Comparison of ENCODE assay signal across 8 cellular contexts in the genomic region with DNA sequence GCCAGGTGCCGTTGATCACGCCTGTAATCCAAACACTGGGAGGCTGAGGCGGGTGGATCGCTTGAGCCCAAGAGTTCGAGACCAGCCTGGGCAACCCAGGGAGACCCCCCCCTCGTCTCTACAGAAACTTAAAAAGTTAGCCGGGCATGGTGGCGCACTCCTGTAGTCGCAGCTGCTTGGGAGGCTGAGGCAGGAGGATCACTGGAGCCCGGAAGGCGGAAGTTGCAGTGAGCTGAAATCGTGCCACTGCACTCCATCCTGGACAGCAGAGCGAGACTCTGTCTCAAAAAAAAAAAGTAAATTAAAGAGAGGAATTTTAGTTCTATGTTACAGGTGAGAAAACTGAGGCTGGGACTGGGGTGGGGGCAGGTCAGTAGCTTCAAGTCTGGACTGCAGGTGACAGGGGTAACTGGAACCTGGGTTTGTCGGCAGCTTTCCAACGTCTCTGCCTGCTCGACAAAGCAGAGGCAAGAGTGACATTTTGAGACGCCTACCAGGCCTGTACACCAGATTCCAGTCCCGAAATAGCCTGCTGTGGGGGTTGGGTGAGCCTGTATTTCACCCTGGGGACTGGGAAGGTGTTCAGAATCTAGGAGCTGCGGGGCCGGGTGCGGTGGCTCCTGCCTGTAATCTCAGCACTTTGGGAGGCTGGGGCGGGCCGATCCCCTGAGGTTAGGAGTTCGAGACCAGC. TPM values are rescaled to one million over a fixed set of nuclear protein-coding genes. Genes with fewer than 3 reads are reported as not detected.
DNase-seq lines count a peak whose midpoint lies in the region; ATAC-seq and TF ChIP-seq lines count a peak whose summit lies in the region.

No MANE protein-coding gene starts in this region.

- no peaks in the 10 kb centered on the region for H3K27me3 Mint-ChIP-seq in activated CD4-positive, alpha-beta T cell treated with anti-CD3 and anti-CD28 coated beads for 36 hours
- no peaks in the 10 kb centered on the region for H3K27me3 Mint-ChIP-seq in type B pancreatic cell

- peaks cover 20% of the 10 kb centered on the region for H3K4me1 Mint-ChIP-seq in activated CD4-positive, alpha-beta T cell treated with anti-CD3 and anti-CD28 coated beads for 36 hours
- H3K4me1 Mint-ChIP-seq in type B pancreatic cell (ENCODE audit: unreplicated experiment): peaks cover 14% of the 10 kb centered on the region

- H3K36me3 ChIP-seq in lung (ENCODE audit: control insufficient read depth in 2 of 2, insufficient read depth in 2 of 2, low read length in 2 of 2): peaks cover 0 to 30% of the 10 kb centered on the region in 2 donors

- peak overlapping the region; percentile 64 for H3K4me3 ChIP-seq in lung

- H3K27ac Mint-ChIP-seq in activated CD4-positive, alpha-beta T cell treated with anti-CD3 and anti-CD28 coated beads for 36 hours: peak overlapping the region; percentile 92
- H3K27ac Mint-ChIP-seq in type B pancreatic cell: peak overlapping the region; percentile 81

- H3K36me3 Mint-ChIP-seq in activated CD4-positive, alpha-beta T cell treated with anti-CD3 and anti-CD28 coated beads for 36 hours (ENCODE audit: low read depth): peaks cover 33% of the 10 kb centered on the region
- peaks cover 23% of the 10 kb centered on the region for H3K36me3 Mint-ChIP-seq in type B pancreatic cell

- H3K27ac ChIP-seq in lung (ENCODE audit: low read depth in 1 of 2, low read length in 1 of 2): peak overlapping the region; percentile 97 to 98

- peak overlapping the region; percentile 95 for H3K4me3 Mint-ChIP-seq in activated CD4-positive, alpha-beta T cell treated with anti-CD3 and anti-CD28 coated beads for 36 hours
- peak overlapping the region; percentile 97 for H3K4me3 Mint-ChIP-seq in type B pancreatic cell

- peak; percentile 18 for DNase-seq in activated CD4-positive, alpha-beta T cell treated with anti-CD3 and anti-CD28 coated beads for 36 hours
- DNase-seq in activated CD4-positive, alpha-beta T cell treated with anti-CD3 and anti-CD28 coated beads for 48 hours: no peak
- peak; percentile 75 for DNase-seq in cerebellar cortex (ENCODE audit: low spot score)
- no peak for DNase-seq in lung (ENCODE audit: low spot score)
- no peak for DNase-seq in type B pancreatic cell (ENCODE audit: extremely low spot score, unreplicated experiment)

- no peak for TF ChIP-seq CTCF in lung (IDR thresholded peaks at IDR 0.05; ENCODE audit: control extremely low read depth, extremely low read depth)
- TF ChIP-seq CTCF in type B pancreatic cell (conservative IDR thresholded peaks at IDR 0.05): no peak

- ATAC-seq in activated CD4-positive, alpha-beta T cell treated with anti-CD3 and anti-CD28 coated beads for 36 hours: no peak
- ATAC-seq in lung (ENCODE audit: insufficient read depth, low FRiP score) (no peak), GM18870 (IDR thresholded peaks at IDR 0.05; ENCODE audit: unreplicated experiment) (no peak), GM21737 (IDR thresholded peaks at IDR 0.05; ENCODE audit: unreplicated experiment) (no peak), HG03342 (IDR thresholded peaks at IDR 0.05; ENCODE audit: unreplicated experiment) (no peak)

- CTCF ChIA-PET in activated CD4-positive, alpha-beta T cell treated with anti-CD3 and anti-CD28 coated beads for 36 hours (lab: Charles Lee): interaction anchor here (0.5 kb wide), 1 partner anchor 13 kb away, joined by 3 read pairs; no protein-coding TSS in a partner anchor

- intact Hi-C loops in activated CD4-positive, alpha-beta T cell treated with anti-CD3 and anti-CD28 coated beads for 36 hours (cut with DNase I, micrococcal nuclease): no loop called here

- POLR2A ChIA-PET in activated CD4-positive, alpha-beta T cell treated with anti-CD3 and anti-CD28 coated beads for 36 hours (lab: Charles Lee): interaction anchor here (0.7 to 1.3 kb wide), 3 partner anchors 20 to 24 kb away, joined by 3 to 11 read pairs (median 4); no protein-coding TSS in a partner anchor

- H3K27me3 ChIP-seq in lung (ENCODE audit: control insufficient read depth, insufficient read depth): no peaks in the 10 kb centered on the region

- 51 to 76% methylated on average over 24 of the region's 24 CpGs for WGBS in lung, 2 donors

- no peaks in the 10 kb centered on the region for H3K9me3 Mint-ChIP-seq in activated CD4-positive, alpha-beta T cell treated with anti-CD3 and anti-CD28 coated beads for 36 hours (ENCODE audit: low read depth)
- H3K9me3 Mint-ChIP-seq in type B pancreatic cell: no peaks in the 10 kb centered on the region

- H3K9me3 ChIP-seq in lung (ENCODE audit: control insufficient read depth in 2 of 2, insufficient read depth in 1 of 2, low read length in 1 of 2): no peaks in the 10 kb centered on the region

- H3K4me1 ChIP-seq in lung (ENCODE audit: control insufficient read depth in 2 of 2, insufficient read depth in 2 of 2, low read length in 2 of 2): peaks cover 0 to 19% of the 10 kb centered on the region in 2 donors

RNA-seq across cellular contexts. Expression of gene SELENOW, which starts 1.2 kb away (rescaled TPM):
- total RNA-seq in activated CD4-positive, alpha-beta T cell treated with anti-CD3 and anti-CD28 coated beads for 36 hours: 100 to 1,000 TPM; 150 to 178 TPM
- total RNA-seq in lung (100 to 1,000 TPM; 104 to 347 TPM), type B pancreatic cell (ENCODE audit: low replicate concordance) (109 and 117 TPM in 2 replicates)
- 100 to 1,000 TPM; 345 to 532 TPM for polyA plus RNA-seq in lung

RNA-seq across cellular contexts. Expression of gene TPRX1, which starts 24.7 kb away (rescaled TPM):
- not detected for total RNA-seq in activated CD4-positive, alpha-beta T cell treated with anti-CD3 and anti-CD28 coated beads for 36 hours
- total RNA-seq in lung (not detected), type B pancreatic cell (ENCODE audit: low replicate concordance) (not detected in 2 replicates)
- not detected for polyA plus RNA-seq in lung

RNA-seq across cellular contexts. Expression of gene NOP53, which starts 34.3 kb away (rescaled TPM):
- 100 to 1,000 TPM; 317 to 374 TPM for total RNA-seq in activated CD4-positive, alpha-beta T cell treated with anti-CD3 and anti-CD28 coated beads for 36 hours
- total RNA-seq in lung (100 to 1,000 TPM; 146 to 188 TPM), type B pancreatic cell (ENCODE audit: low replicate concordance) (274 and 291 TPM in 2 replicates)
- 100 to 1,000 TPM; 198 to 498 TPM for polyA plus RNA-seq in lung

RNA-seq across cellular contexts. Expression of gene CRX, which starts 42.1 kb away (rescaled TPM):
- total RNA-seq in activated CD4-positive, alpha-beta T cell treated with anti-CD3 and anti-CD28 coated beads for 36 hours: not detected
- total RNA-seq in lung (not detected), type B pancreatic cell (ENCODE audit: low replicate concordance) (not detected in 2 replicates)
- under 1 TPM in 1 of 2 donors, not detected in 1; 0.02 TPM for polyA plus RNA-seq in lung

Comparison
In these comparisons a context has a peak if more than half of its experiments do, and no peak if none do; other contexts are left out.
1. DNase-seq: peak in activated CD4-positive, alpha-beta T cell treated with anti-CD3 and anti-CD28 coated beads for 36 hours (single experiment) and cerebellar cortex (single experiment); none in activated CD4-positive, alpha-beta T cell treated with anti-CD3 and anti-CD28 coated beads for 48 hours (single experiment), lung (single experiment) and type B pancreatic cell (single experiment).